ENCODE assay signal across 18 cellular contexts in the genomic region with DNA sequence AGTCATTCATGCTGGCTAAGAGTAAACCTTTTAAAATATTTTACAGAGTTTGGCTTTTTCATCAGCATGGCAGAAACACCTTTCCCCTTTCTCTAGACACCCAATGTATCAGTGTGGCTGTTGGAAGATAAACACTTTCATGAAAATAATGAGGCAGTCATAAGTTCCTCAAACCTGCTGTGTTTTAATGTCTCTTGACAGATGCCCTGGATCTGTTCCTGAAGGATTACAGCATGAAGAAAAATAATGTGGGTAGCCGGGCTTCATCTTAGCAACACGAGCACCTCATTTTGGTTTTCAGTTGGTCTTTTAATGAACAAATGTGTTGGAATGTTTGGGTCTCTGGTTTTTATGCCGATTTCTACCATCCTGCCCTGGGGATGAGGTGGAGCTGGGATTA. TPM values are rescaled to one million over a fixed set of nuclear protein-coding genes. Genes with fewer than 3 reads are reported as not detected.
"Had no signal": no experiment of that assay in that cellular context is flagged by ENCODE, and none has a peak within 500 bp of the region (broad histone marks: within the 10 kb centered on the region; RNA-seq: fewer than 3 reads in every experiment).

No MANE protein-coding gene starts in this region.

- H3K27me3 ChIP-seq: body of pancreas, colonic mucosa, foreskin keratinocyte, pancreas, sigmoid colon, upper lobe of right lung had no signal

- H3K4me1 ChIP-seq: body of pancreas, colonic mucosa, foreskin keratinocyte, pancreas, sigmoid colon, upper lobe of right lung had no signal

- H3K27ac ChIP-seq: body of pancreas, colonic mucosa, foreskin keratinocyte, neutrophil, pancreas, sigmoid colon, upper lobe of right lung, VCaP had no signal

- ATAC-seq: body of pancreas; foreskin keratinocyte; naive thymus-derived CD4-positive, alpha-beta T cell; pancreas; stimulated activated naive B cell treated with anti-CD40 and anti-IgM and Interleukin-4, amounts not matched to agents 10 μg/mL and 1 μg/mL and 100 μg/mL, for 72 hours; upper lobe of right lung had no signal

- H3K4me3 ChIP-seq: body of pancreas, colonic mucosa, pancreas, sigmoid colon, upper lobe of right lung had no signal

- H3K36me3 ChIP-seq: colonic mucosa, neutrophil, pancreas, sigmoid colon, upper lobe of right lung had no signal

- H3K9me3 ChIP-seq: body of pancreas, colonic mucosa, neutrophil, pancreas, sigmoid colon, upper lobe of right lung had no signal

- FAIRE-seq: pancreas had no signal

- DNase-seq: activated CD4-positive, alpha-beta T cell treated with anti-CD3 and anti-CD28 coated beads, Interleukin-2, amount 50 U/mL, for 48 hours; activated naive CD4-positive, alpha-beta T cell treated with Interleukin-2 at 50 U/mL for 16 hours; activated T-cell treated with anti-CD3 and anti-CD28 coated beads for 4 hours; body of pancreas; colonic mucosa; foreskin keratinocyte; hippocampal formation; mesenchymal stem cell; naive thymus-derived CD4-positive, alpha-beta T cell; pancreas; sigmoid colon; stimulated activated naive B cell treated with anti-CD40 and anti-IgM and Interleukin-4, amounts not matched to agents 10 μg/mL and 1 μg/mL and 100 μg/mL, for 72 hours; T-helper 2 cell; upper lobe of right lung had no signal

RNA-seq across cellular contexts. Expression of a gene that starts 45.5 kb away (rescaled TPM):
- total RNA-seq: body of pancreas; epithelial cell of proximal tubule; fibroblast of lung; foreskin keratinocyte; naive thymus-derived CD4-positive, alpha-beta T cell; pancreas; sigmoid colon; upper lobe of right lung had no signal
- polyA plus RNA-seq: fibroblast of lung; foreskin keratinocyte; naive thymus-derived CD4-positive, alpha-beta T cell; pancreas had no signal
